In the genomic region with DNA sequence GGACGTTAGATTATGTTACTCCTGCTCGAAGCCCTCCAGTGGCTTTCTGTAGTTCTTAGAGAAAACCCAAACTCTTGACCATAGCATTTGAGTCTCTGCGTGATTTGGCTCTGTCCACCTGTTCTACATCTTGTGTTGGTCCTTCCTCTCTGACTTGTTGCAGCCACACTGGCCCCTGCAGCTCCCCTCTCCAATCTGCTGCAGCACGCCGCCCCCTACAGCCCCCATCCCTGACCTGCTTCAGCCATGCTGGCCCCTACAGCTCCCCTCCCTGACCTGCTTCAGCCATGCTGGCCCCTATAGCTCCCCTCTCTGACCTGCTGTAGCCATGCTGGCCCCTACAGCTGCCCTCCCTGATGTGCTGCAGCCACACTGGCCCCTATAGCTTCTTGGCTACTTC, we compare ENCODE assay signal across 21 cellular contexts. TPM values are rescaled to one million over a fixed set of nuclear protein-coding genes. Genes with fewer than 3 reads are reported as not detected.
DNase-seq lines count a peak whose midpoint lies in the region; TF ChIP-seq lines count a peak whose summit lies in the region.
"Had no signal": no experiment of that assay in that cellular context is flagged by ENCODE, and none has a peak within 500 bp of the region (broad histone marks: within the 10 kb centered on the region; RNA-seq: fewer than 3 reads in every experiment).

No MANE protein-coding gene starts in this region.

- H3K18ac ChIP-seq in mesenchymal stem cell (ENCODE audit: low read depth in 1 of 2, low read length in 2 of 2) = no peak overlapping the region

- no peak overlapping the region for H2BK120ac ChIP-seq in mesenchymal stem cell (ENCODE audit: low read depth, low read length)

- H3K9ac ChIP-seq in NT2/D1 (ENCODE audit: insufficient read length, low read depth) (no peak overlapping the region), endodermal cell (ENCODE audit: extremely low read depth, low read length, poor library complexity, severe bottlenecking) (no peak overlapping the region), mesenchymal stem cell (ENCODE audit: low read length) (no peak overlapping the region)
- H3K9ac ChIP-seq: GM23248 had no signal

- H4K91ac ChIP-seq in mesenchymal stem cell (ENCODE audit: low read length) = no peak overlapping the region

- no peak overlapping the region for H4K8ac ChIP-seq in mesenchymal stem cell (ENCODE audit: low read length)

- intact Hi-C loops in dorsolateral prefrontal cortex (cut with DNase I) = no loop called here

- H3K36me3 ChIP-seq in NT2/D1 (ENCODE audit: insufficient read depth, insufficient read length, low read length) = peaks cover 83% of the 10 kb centered on the region
- peaks cover 96% of the 10 kb centered on the region for H3K36me3 ChIP-seq in endodermal cell (ENCODE audit: control insufficient read depth, insufficient read depth, low read length)
- H3K36me3 ChIP-seq in mesenchymal stem cell (ENCODE audit: control insufficient read depth in 1 of 2, insufficient read depth in 2 of 2, low read depth in 1 of 2, low read length in 2 of 2) = peaks cover 60 to 94% of the 10 kb centered on the region in 2 experiments

- DNase-seq in ELF-1 (ENCODE audit: low read depth, low spot score) (peak; percentile 6), NT2/D1 (ENCODE audit: low read depth, low spot score) (peak; percentile 38), endodermal cell (peak; percentile 65), nephron progenitor cell (no peak), mesenchymal stem cell (no peak), dorsolateral prefrontal cortex (no peak), GM19240 (ENCODE audit: insufficient read length, low spot score) (no peak), NCI-H345 (lab: John Stamatoyannopoulos, UW) (no peak)
- DNase-seq: AML-193, DMS79, GM23248, NCI-H1092 treated with DMSO at 0.1 percent for 48 hours, NCI-H146, NCI-H2029 treated with DMSO at 0.1 percent for 48 hours, NCI-H2171 treated with DMSO at 0.1 percent for 48 hours, OCI-M1, Right ventricle myocardium superior had no signal

- peaks cover 30% of the 10 kb centered on the region for H3K79me1 ChIP-seq in mesenchymal stem cell (replicated peaks; ENCODE audit: low read length, poor library complexity, severe bottlenecking)

- H3K14ac ChIP-seq in mesenchymal stem cell (ENCODE audit: low read length in 2 of 2) = no peak overlapping the region

- no peak overlapping the region for H2BK12ac ChIP-seq in mesenchymal stem cell (ENCODE audit: low read length in 2 of 2)

- WGBS in endodermal cell (ENCODE audit: insufficient coverage in 1 of 2, insufficient read length in 1 of 2), 2 experiments = 94 to 100% methylated on average over 4 to 5 of the region's 5 CpGs
- WGBS in mesenchymal stem cell = 96% methylated on average over 5 of the region's 5 CpGs

- no peak overlapping the region for H3K4ac ChIP-seq in mesenchymal stem cell (ENCODE audit: low read depth in 1 of 2, low read length in 2 of 2)

- H3K23ac ChIP-seq in mesenchymal stem cell (ENCODE audit: low read length in 2 of 2) = no peak overlapping the region

- peaks cover 34% of the 10 kb centered on the region; the same call in 1 of the 2 replicates for H3K9me3 ChIP-seq in NT2/D1 (ENCODE audit: insufficient read depth, low read length)
- H3K9me3 ChIP-seq in endodermal cell (ENCODE audit: control insufficient read depth, low read length) = peaks cover 6% of the 10 kb centered on the region
- no peaks in the 10 kb centered on the region for H3K9me3 ChIP-seq in mesenchymal stem cell (ENCODE audit: control insufficient read depth, low read length)

- H3K36me3 Mint-ChIP-seq in endodermal cell (ENCODE audit: low read depth) = peaks cover 95% of the 10 kb centered on the region
- H3K36me3 Mint-ChIP-seq in nephron progenitor cell (ENCODE audit: low read depth) = peaks cover 92% of the 10 kb centered on the region

- H2AFZ ChIP-seq in mesenchymal stem cell (ENCODE audit: low read depth, low read length) = no peak overlapping the region
- H2AFZ ChIP-seq: GM23248 had no signal

- TF ChIP-seq CTCF in endodermal cell (conservative IDR thresholded peaks at IDR 0.05) (no peak), nephron progenitor cell (IDR thresholded peaks at IDR 0.05) (no peak), dorsolateral prefrontal cortex (IDR thresholded peaks at IDR 0.05 in 54 of 56, conservative IDR thresholded peaks at IDR 0.05 in 2 of 56; ENCODE audit: low read depth in 1 of 56, partially characterized antibody in 56 of 56) (no peak)

- H2AK5ac ChIP-seq in mesenchymal stem cell (ENCODE audit: low read length, severe bottlenecking) = no peak overlapping the region

- H3K4me1 ChIP-seq in NT2/D1 (ENCODE audit: insufficient read depth, insufficient read length) (no peaks in the 10 kb centered on the region), endodermal cell (ENCODE audit: control insufficient read depth, insufficient read depth, low read length) (no peaks in the 10 kb centered on the region), mesenchymal stem cell (ENCODE audit: control insufficient read depth, insufficient read depth, low read depth, low read length) (no peaks in the 10 kb centered on the region)

- H3K4me1 Mint-ChIP-seq in endodermal cell = no peaks in the 10 kb centered on the region
- H3K4me1 Mint-ChIP-seq in nephron progenitor cell = no peaks in the 10 kb centered on the region

- H3K27me3 ChIP-seq in NT2/D1 (ENCODE audit: insufficient read depth, insufficient read length) (no peaks in the 10 kb centered on the region), endodermal cell (ENCODE audit: control insufficient read depth, insufficient read depth, low read length, poor library complexity, severe bottlenecking) (no peaks in the 10 kb centered on the region), mesenchymal stem cell (ENCODE audit: control insufficient read depth in 1 of 2, insufficient read depth in 1 of 2, low read length in 2 of 2) (no peaks in the 10 kb centered on the region), dorsolateral prefrontal cortex (no peaks in the 10 kb centered on the region)

- H2BK15ac ChIP-seq in mesenchymal stem cell (ENCODE audit: low read depth, poor library complexity, severe bottlenecking) = no peak overlapping the region

- H3K9me3 Mint-ChIP-seq in endodermal cell = peaks cover 5% of the 10 kb centered on the region
- no peaks in the 10 kb centered on the region for H3K9me3 Mint-ChIP-seq in nephron progenitor cell
- H3K9me3 Mint-ChIP-seq: IgD-negative memory B cell had no signal

- no peaks in the 10 kb centered on the region for H3K27me3 Mint-ChIP-seq in endodermal cell (ENCODE audit: insufficient read depth)
- peaks cover 4% of the 10 kb centered on the region for H3K27me3 Mint-ChIP-seq in nephron progenitor cell (ENCODE audit: low read depth, poor library complexity)
- H3K27me3 Mint-ChIP-seq: IgD-negative memory B cell had no signal

- H3K27ac ChIP-seq in endodermal cell (ENCODE audit: low read depth, low read length) (no peak overlapping the region), mesenchymal stem cell (ENCODE audit: low read length, poor library complexity, severe bottlenecking) (no peak overlapping the region), dorsolateral prefrontal cortex (no peak overlapping the region)
- H3K27ac ChIP-seq: C4-2B, GM23248, SK-N-MC had no signal

- H3K4me3 Mint-ChIP-seq in endodermal cell = no peak overlapping the region
- H3K4me3 Mint-ChIP-seq in nephron progenitor cell = no peak overlapping the region
- H3K4me3 Mint-ChIP-seq: IgD-negative memory B cell had no signal

- no peak overlapping the region for H2BK5ac ChIP-seq in mesenchymal stem cell (ENCODE audit: low read depth, low read length, poor library complexity, severe bottlenecking)

- H3K4me3 ChIP-seq in NT2/D1 (ENCODE audit: insufficient read length, low read depth) = no peak overlapping the region
- H3K4me3 ChIP-seq in endodermal cell (ENCODE audit: low read length) = no peak overlapping the region
- H3K4me3 ChIP-seq in mesenchymal stem cell (ENCODE audit: insufficient read depth in 1 of 2, low read depth in 1 of 2, low read length in 2 of 2) = no peak overlapping the region
- H3K4me3 ChIP-seq in dorsolateral prefrontal cortex = no peak overlapping the region
- H3K4me3 ChIP-seq: GM23248, SK-N-MC had no signal

- H3K27ac Mint-ChIP-seq in endodermal cell (no peak overlapping the region), nephron progenitor cell (peak overlapping the region; percentile 48)

- no peak overlapping the region for H3K4me2 ChIP-seq in mesenchymal stem cell (ENCODE audit: low read length, poor library complexity, severe bottlenecking)

RNA-seq across cellular contexts. Expression of a gene that starts 29.2 kb away (rescaled TPM):
- total RNA-seq in endodermal cell = 10 to 100 TPM; 64.3 to 68.8 TPM
- 29.8 TPM for polyA plus RNA-seq in endodermal cell (2013, experiment 1 of 2)
- polyA plus RNA-seq in endodermal cell (2013, experiment 2 of 2) = 30.4 TPM
- polyA plus RNA-seq in mesenchymal stem cell (2013, experiment 1 of 2) = 8.7 TPM
- polyA plus RNA-seq in mesenchymal stem cell (2013, experiment 2 of 2) = 7.7 TPM
- 10 to 100 TPM; 35.4 to 72.2 (median 48.9) TPM for total RNA-seq in dorsolateral prefrontal cortex

RNA-seq across cellular contexts. Expression of a gene that starts 37.8 kb away (rescaled TPM):
- total RNA-seq in endodermal cell (under 1 TPM in 1 of 2 donors, not detected in 1; 0.15 TPM), dorsolateral prefrontal cortex (100 to 1,000 TPM in 119 of 120 experiments, 10 to 100 TPM in 1; 93.2 to 366 (median 269) TPM)
- 6.2 TPM for polyA plus RNA-seq in endodermal cell (2013, experiment 1 of 2)
- polyA plus RNA-seq in endodermal cell (2013, experiment 2 of 2) = 5.8 TPM
- 0.54 TPM for polyA plus RNA-seq in mesenchymal stem cell (2013, experiment 1 of 2)
- polyA plus RNA-seq in mesenchymal stem cell (2013, experiment 2 of 2) = 0.32 TPM
- total RNA-seq: GM23248, NCI-H460, Right ventricle myocardium superior had no signal
- polyA plus RNA-seq: IgD-negative memory B cell had no signal

Comparison
In these comparisons a context has a peak if more than half of its experiments do, and no peak if none do; other contexts are left out.
1. DNase-seq: peak in ELF-1 (single experiment), NT2/D1 (single experiment) and endodermal cell (single experiment); none in nephron progenitor cell (single experiment), mesenchymal stem cell (single experiment), dorsolateral prefrontal cortex (0 of 10), GM19240 (single experiment) and NCI-H345 (single experiment).
2. RNA of a gene that starts 37.8 kb away (total RNA-seq): 93.2 to 366 TPM in dorsolateral prefrontal cortex; 0.15 TPM in endodermal cell; every median in the first group is over 10 times any median in the second.